14 cellular contexts compared by ENCODE assay signal in the genomic region with DNA sequence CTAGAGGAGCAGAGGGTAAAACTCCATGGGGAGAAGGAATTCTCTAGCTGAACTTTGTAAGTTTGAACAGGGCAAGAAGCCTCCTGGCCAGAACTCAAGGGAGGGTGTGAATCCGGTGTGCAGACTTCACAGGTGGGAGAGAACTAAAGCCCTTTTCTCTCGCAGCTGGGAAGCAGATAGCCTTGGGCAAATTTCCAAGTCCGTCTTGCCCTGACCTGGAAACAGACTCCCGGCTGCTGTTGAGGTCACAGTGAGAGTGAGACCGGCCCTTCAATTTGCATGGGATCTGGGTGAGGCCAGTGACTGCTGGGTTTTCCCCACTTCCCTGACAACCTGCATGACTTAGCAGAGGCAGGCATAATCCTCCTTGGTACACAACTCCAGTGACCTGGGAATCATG.
DNase-seq lines count a peak whose midpoint lies in the region; ATAC-seq and TF ChIP-seq lines count a peak whose summit lies in the region.
"Had no signal": no experiment of that assay in that cellular context is flagged by ENCODE, and none has a peak within 500 bp of the region (broad histone marks: within the 10 kb centered on the region; RNA-seq: fewer than 3 reads in every experiment).

No MANE protein-coding gene starts in this region.

- H3K9me3 ChIP-seq in mucosa of rectum (ENCODE audit: control insufficient read depth in 2 of 2, low read length in 2 of 2): no peaks in the 10 kb centered on the region
- H3K9me3 ChIP-seq: vagina had no signal

- DNase-seq in Calu3 (peak; percentile 78), ecto neural progenitor cell (ENCODE audit: low spot score) (peak; percentile 53), SK-N-DZ (ENCODE audit: low spot score) (no peak), pons (ENCODE audit: low spot score) (no peak), amygdala (lab: John Stamatoyannopoulos, UW) (no peak)
- DNase-seq: activated CD8-positive, alpha-beta memory T cell treated with anti-CD3 and anti-CD28 coated beads, Interleukin-2, amount 10 ng/mL, durations not matched to agents 7 days and 5 days; central memory CD4-positive, alpha-beta T cell; retina; stimulated activated CD4-positive, alpha-beta T cell treated with anti-CD3 and anti-CD28 coated beads, Interleukin-2, amount 100 ng/mL, for 24 hours had no signal

- H3K9me3 Mint-ChIP-seq in Calu3 (ENCODE audit: low read depth, unreplicated experiment): no peaks in the 10 kb centered on the region
- peaks cover 6% of the 10 kb centered on the region for H3K9me3 Mint-ChIP-seq in activated T-helper 17 cell treated with anti-CD3 and anti-CD28 coated beads, Interleukin-2, amount 50 U/mL, for 72 hours
- H3K9me3 Mint-ChIP-seq: activated naive CD4-positive, alpha-beta T cell treated with anti-CD3 and anti-CD28 coated beads, Interleukin-2, amount 50 U/mL, for 24 hours had no signal

- peak; percentile 34 for ATAC-seq in HG03066 (IDR thresholded peaks at IDR 0.05; ENCODE audit: low read depth, unreplicated experiment)
- no peak for ATAC-seq in activated T-helper 17 cell treated with anti-CD3 and anti-CD28 coated beads, Interleukin-2, amount 50 U/mL, for 72 hours (replicated peaks)
- ATAC-seq: activated CD8-positive, alpha-beta memory T cell treated with anti-CD3 and anti-CD28 coated beads, Interleukin-2, amount 10 ng/mL, durations not matched to agents 7 days and 5 days had no signal

- no peak overlapping the region for H3K9ac ChIP-seq in mucosa of rectum (ENCODE audit: low read depth in 1 of 2, low read length in 2 of 2)

- no peak for TF ChIP-seq CTCF in Calu3 (IDR thresholded peaks at IDR 0.05; ENCODE audit: unreplicated experiment)

- no peaks in the 10 kb centered on the region for H3K27me3 Mint-ChIP-seq in Calu3 (ENCODE audit: unreplicated experiment)
- peaks cover 7% of the 10 kb centered on the region for H3K27me3 Mint-ChIP-seq in activated T-helper 17 cell treated with anti-CD3 and anti-CD28 coated beads, Interleukin-2, amount 50 U/mL, for 72 hours

- BruUV-seq in Calu3 (replicated peaks; lab: Mats Ljungman, UMichigan): no TSS peak

- peak overlapping the region in 1 of 2 donors; percentile 4 for H3K4me3 ChIP-seq in mucosa of rectum (ENCODE audit: low read length in 2 of 2)
- H3K4me3 ChIP-seq: vagina had no signal

- peaks cover 29% of the 10 kb centered on the region for H3K4me1 Mint-ChIP-seq in Calu3 (ENCODE audit: low read depth, unreplicated experiment)
- H3K4me1 Mint-ChIP-seq in activated T-helper 17 cell treated with anti-CD3 and anti-CD28 coated beads, Interleukin-2, amount 50 U/mL, for 72 hours: peaks cover 4% of the 10 kb centered on the region

- CTCF ChIA-PET in Calu3 (lab: Charles Lee): interaction anchor here (1.4 kb wide), 1 partner anchor 95 kb away, joined by 3 read pairs; a partner anchor contains a TSS

- no peaks in the 10 kb centered on the region for H3K36me3 ChIP-seq in mucosa of rectum (ENCODE audit: control insufficient read depth in 2 of 2, insufficient read depth in 2 of 2, low read length in 2 of 2)
- H3K36me3 ChIP-seq: vagina had no signal

- peak overlapping the region; percentile 52 for H3K4me3 Mint-ChIP-seq in Calu3 (ENCODE audit: low read depth, unreplicated experiment)
- no peak overlapping the region for H3K4me3 Mint-ChIP-seq in activated T-helper 17 cell treated with anti-CD3 and anti-CD28 coated beads, Interleukin-2, amount 50 U/mL, for 72 hours
- H3K4me3 Mint-ChIP-seq: activated CD8-positive, alpha-beta memory T cell treated with anti-CD3 and anti-CD28 coated beads, Interleukin-2, amount 10 ng/mL, durations not matched to agents 7 days and 5 days; activated naive CD4-positive, alpha-beta T cell treated with anti-CD3 and anti-CD28 coated beads, Interleukin-2, amount 50 U/mL, for 24 hours had no signal

- H3K27ac ChIP-seq in mucosa of rectum (ENCODE audit: low read depth in 2 of 2, low read length in 2 of 2): peak overlapping the region; percentile 77 to 78
- H3K27ac ChIP-seq: vagina had no signal

- H3K27me3 ChIP-seq in mucosa of rectum (ENCODE audit: control insufficient read depth in 2 of 2, insufficient read depth in 2 of 2, low read length in 2 of 2): no peaks in the 10 kb centered on the region
- H3K27me3 ChIP-seq: vagina had no signal

- intact Hi-C loops in Calu3 (cut with micrococcal nuclease; ENCODE audit: unreplicated experiment): loop anchor here (2.0 to 5.0 kb wide), 3 partner anchors 66 to 96 kb away; a partner anchor contains a TSS

- peaks cover 26 to 39% of the 10 kb centered on the region in 2 donors for H3K4me1 ChIP-seq in mucosa of rectum (ENCODE audit: control insufficient read depth in 2 of 2, insufficient read depth in 2 of 2, low read length in 2 of 2)
- H3K4me1 ChIP-seq: vagina had no signal

- H3K36me3 Mint-ChIP-seq in Calu3 (ENCODE audit: insufficient read depth, unreplicated experiment): peaks cover 9% of the 10 kb centered on the region
- H3K36me3 Mint-ChIP-seq in activated T-helper 17 cell treated with anti-CD3 and anti-CD28 coated beads, Interleukin-2, amount 50 U/mL, for 72 hours (ENCODE audit: low read depth): no peaks in the 10 kb centered on the region
- H3K36me3 Mint-ChIP-seq: activated CD8-positive, alpha-beta memory T cell treated with anti-CD3 and anti-CD28 coated beads, Interleukin-2, amount 10 ng/mL, durations not matched to agents 7 days and 5 days; activated naive CD4-positive, alpha-beta T cell treated with anti-CD3 and anti-CD28 coated beads, Interleukin-2, amount 50 U/mL, for 24 hours had no signal

- H3K27ac Mint-ChIP-seq in Calu3 (ENCODE audit: unreplicated experiment): peak overlapping the region; percentile 89
- no peak overlapping the region for H3K27ac Mint-ChIP-seq in activated T-helper 17 cell treated with anti-CD3 and anti-CD28 coated beads, Interleukin-2, amount 50 U/mL, for 72 hours
- H3K27ac Mint-ChIP-seq: activated CD8-positive, alpha-beta memory T cell treated with anti-CD3 and anti-CD28 coated beads, Interleukin-2, amount 10 ng/mL, durations not matched to agents 7 days and 5 days; activated naive CD4-positive, alpha-beta T cell treated with anti-CD3 and anti-CD28 coated beads, Interleukin-2, amount 50 U/mL, for 24 hours had no signal

Comparison
In these comparisons a context has a peak if more than half of its experiments do, and no peak if none do; other contexts are left out.
1. DNase-seq: peak in Calu3 (single experiment) and ecto neural progenitor cell (single experiment); none in SK-N-DZ (single experiment), pons (single experiment) and amygdala (0 of 56).